ENCODE assay signal across 1 cellular context in the genomic region with DNA sequence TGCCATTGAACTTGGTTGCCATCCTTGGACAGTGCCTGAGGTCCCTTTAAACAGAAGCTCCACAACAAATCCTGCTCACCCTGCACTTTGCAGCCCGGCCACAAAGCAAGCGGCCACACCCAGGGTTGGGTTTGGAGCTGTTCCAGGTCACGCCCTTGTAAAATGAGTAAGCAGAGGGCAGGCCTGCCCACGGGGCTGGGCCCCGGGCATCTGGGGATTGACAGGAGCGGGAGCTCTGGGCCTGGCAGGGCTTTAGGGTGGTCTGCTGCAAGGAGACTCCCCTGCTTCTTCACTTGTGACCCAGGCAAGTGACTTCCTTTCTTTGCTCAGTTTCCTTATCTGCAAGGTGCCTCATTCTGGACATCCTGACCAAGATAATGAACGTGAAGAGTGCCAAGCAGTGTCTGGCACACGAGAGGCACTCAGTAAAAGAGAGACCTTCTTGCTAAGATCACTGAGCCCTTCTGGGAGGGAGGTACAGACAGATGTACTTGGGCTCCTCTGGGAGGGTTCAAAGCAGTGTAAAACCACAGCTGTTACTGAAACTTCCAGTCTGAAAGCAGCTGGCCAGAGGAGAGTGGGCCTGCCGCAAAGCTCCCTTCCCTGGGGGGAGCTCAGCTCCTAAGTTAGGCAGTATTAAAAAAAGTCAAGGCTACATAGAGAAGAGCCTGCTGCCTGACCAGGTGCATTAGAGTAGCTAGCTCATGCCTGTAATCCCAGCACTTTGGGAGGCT.
TF ChIP-seq lines count a peak whose summit lies in the region.

No MANE protein-coding gene starts in this region.

TF ChIP-seq in endothelial cell of umbilical vein, 7 proteins besides CTCF, POLR2A, EP300 and RAD21:
- TF ChIP-seq FOS (IDR thresholded peaks at IDR 0.05; ENCODE audit: borderline replicate concordance, insufficient read depth, low read length), result no peak
- TF ChIP-seq, protein P1, sequence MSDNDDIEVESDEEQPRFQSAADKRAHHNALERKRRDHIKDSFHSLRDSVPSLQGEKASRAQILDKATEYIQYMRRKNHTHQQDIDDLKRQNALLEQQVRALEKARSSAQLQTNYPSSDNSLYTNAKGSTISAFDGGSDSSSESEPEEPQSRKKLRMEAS (IDR thresholded peaks at IDR 0.05; ENCODE audit: insufficient read depth, insufficient read length), result no peak
- TF ChIP-seq MYC (IDR thresholded peaks at IDR 0.05; ENCODE audit: low read depth, low read length), result no peak
- no peak for TF ChIP-seq JUN (IDR thresholded peaks at IDR 0.05; ENCODE audit: borderline replicate concordance, insufficient read depth, insufficient read length, low read depth)
- TF ChIP-seq EZH2 (IDR thresholded peaks at IDR 0.05; ENCODE audit: borderline replicate concordance, low read depth, low read length, severe bottlenecking), result no peak
- no peak for TF ChIP-seq POLR2AphosphoS5 (IDR thresholded peaks at IDR 0.05; ENCODE audit: insufficient read depth, low read depth, low read length)
- TF ChIP-seq GATA2 (IDR thresholded peaks at IDR 0.05; ENCODE audit: insufficient read depth, insufficient read length, low read depth, low read length), result no peak
